ENCODE assay signal across 8 cellular contexts in the genomic region with DNA sequence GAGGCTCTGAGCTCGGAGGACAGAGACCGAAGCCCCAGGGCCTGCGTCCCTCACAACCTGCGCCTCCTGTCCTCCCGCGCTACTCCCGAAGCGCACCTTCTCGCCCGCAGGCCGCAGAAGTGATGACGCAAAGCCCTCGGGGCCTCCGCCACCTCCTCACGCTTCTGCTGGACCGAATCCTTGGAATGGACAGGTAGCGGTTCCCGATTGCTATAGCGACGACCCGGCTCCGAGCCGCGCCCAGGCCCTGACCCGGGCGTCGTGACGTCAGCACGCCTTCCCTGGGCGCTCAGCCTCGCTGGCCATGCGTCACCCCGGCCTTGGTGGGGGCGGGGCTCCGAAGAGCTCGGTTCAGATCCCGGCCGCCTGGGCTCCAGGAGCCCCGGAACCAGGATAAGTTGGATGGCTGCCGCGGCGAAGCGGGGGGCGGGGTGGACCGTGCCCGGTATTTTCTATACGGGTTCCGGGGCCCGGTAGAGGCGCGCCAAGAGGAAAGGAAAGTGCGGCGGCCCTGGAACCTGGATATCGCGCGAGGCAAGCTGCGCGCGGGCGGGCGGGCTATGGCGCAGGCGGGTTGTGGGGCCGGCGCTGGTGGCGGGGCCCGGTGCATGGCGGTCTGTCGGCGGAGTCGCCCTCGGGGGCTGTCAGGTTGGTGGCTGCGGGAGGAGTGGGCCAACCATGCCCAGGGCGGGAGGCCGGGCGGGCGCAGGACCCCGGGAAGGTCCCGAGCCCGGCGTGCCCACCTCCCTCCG. TPM values are rescaled to one million over a fixed set of nuclear protein-coding genes. Genes with fewer than 3 reads are reported as not detected.
DNase-seq lines count a peak whose midpoint lies in the region; ATAC-seq lines count a peak whose summit lies in the region.

A gene (plus strand): TSS at position 542 of the 752 bp plus-strand sequence. CDS start 21,417 bp downstream, outside the sequence.

- no peaks in the 10 kb centered on the region for H3K27me3 Mint-ChIP-seq in CD4-positive, alpha-beta memory T cell

- peaks cover 0 to 2% (median 0%) of the 10 kb centered on the region in 8 donors for H3K9me3 Mint-ChIP-seq in CD4-positive, alpha-beta memory T cell

- peak within 1 kb of the TSS; percentile 92 for H3K27ac ChIP-seq in CD4-positive, alpha-beta memory T cell (ENCODE audit: low read depth, low read length)

- no peaks in the 10 kb centered on the region for H3K36me3 ChIP-seq in CD4-positive, alpha-beta memory T cell (ENCODE audit: insufficient read depth, low read length)

- DNase-seq in CD4-positive, alpha-beta memory T cell: peak; percentile 93 to 95 (median 94)
- DNase-seq in HS-27A (ENCODE audit: low read depth): peak; percentile 94
- peak; percentile 35 for DNase-seq in NK-92 (lab: John Stamatoyannopoulos, UW; ENCODE audit: unreplicated experiment)
- DNase-seq in activated CD8-positive, alpha-beta memory T cell treated with anti-CD3 and anti-CD28 coated beads for 1 hour (ENCODE audit: extremely low read depth in 1 of 2, low read depth in 1 of 2): peak; percentile 83 to 87
- peak; percentile 90 for DNase-seq in effector CD4-positive, alpha-beta T cell
- peak; percentile 95 to 97 for DNase-seq in lung microvascular endothelial cell (ENCODE audit: low read depth in 2 of 2)
- DNase-seq in stimulated activated CD4-positive, alpha-beta T cell treated with anti-CD3 and anti-CD28 coated beads, TNF-alpha, amount 100 ng/mL, for 48 hours (ENCODE audit: low read depth in 3 of 3): peak; percentile 84 to 94 (median 90)

- peak; percentile 89 for ATAC-seq in GM19463 (IDR thresholded peaks at IDR 0.05; ENCODE audit: unreplicated experiment)

- intact Hi-C loops in CD4-positive, alpha-beta memory T cell (cut with micrococcal nuclease): loop anchor here (10.0 kb wide), 1 partner anchor 375 kb away; a partner anchor contains a TSS

- H3K4me3 ChIP-seq in CD4-positive, alpha-beta memory T cell (ENCODE audit: low read length in 2 of 2): peak within 1 kb of the TSS; percentile 76 to 94

- peak within 1 kb of the TSS; percentile 95 to 100 (median 98) for H3K4me3 Mint-ChIP-seq in CD4-positive, alpha-beta memory T cell

- POLR2A ChIA-PET in CD4-positive, alpha-beta memory T cell (lab: Charles Lee; ENCODE audit: partially characterized antibody): interaction anchor here (0.7 to 1.9 kb wide), 15 partner anchors 9 to 1023 kb away, joined by 3 to 13 read pairs (median 4); a partner anchor contains a TSS

- CTCF ChIA-PET in CD4-positive, alpha-beta memory T cell (lab: Charles Lee; ENCODE audit: partially characterized antibody): interaction anchor here (0.9 to 3.6 kb wide), 6 partner anchors 9 to 433 kb away, joined by 3 to 29 read pairs (median 4); a partner anchor contains a TSS

- peaks cover 37 to 57% (median 48%) of the 10 kb centered on the region in 4 donors for H3K4me1 Mint-ChIP-seq in CD4-positive, alpha-beta memory T cell

- no peaks in the 10 kb centered on the region for H3K27me3 ChIP-seq in CD4-positive, alpha-beta memory T cell (ENCODE audit: insufficient read depth, low read length)

- H3K4me1 ChIP-seq in CD4-positive, alpha-beta memory T cell (ENCODE audit: insufficient read depth, low read length): peaks cover 54% of the 10 kb centered on the region

- peaks cover 0 to 12% of the 10 kb centered on the region in 2 donors for H3K36me3 Mint-ChIP-seq in CD4-positive, alpha-beta memory T cell

- H3K9me3 ChIP-seq in CD4-positive, alpha-beta memory T cell (ENCODE audit: control insufficient read depth in 1 of 2, low read length in 2 of 2): no peaks in the 10 kb centered on the region

- peak within 1 kb of the TSS; percentile 94 to 100 (median 99) for H3K27ac Mint-ChIP-seq in CD4-positive, alpha-beta memory T cell

RNA-seq across cellular contexts. Expression of the gene that starts here (rescaled TPM):
- 100 to 1,000 TPM in 1 of 2 experiments, 10 to 100 TPM in 1; 97.5 to 106 TPM for total RNA-seq in CD4-positive, alpha-beta memory T cell
- polyA plus RNA-seq in CD4-positive, alpha-beta memory T cell: 10 to 100 TPM; 26.3 to 31.5 TPM
- 15.9 and 21.0 TPM in 2 replicates for total RNA-seq in lung microvascular endothelial cell

Comparison
In these comparisons a context has a peak if more than half of its experiments do, and no peak if none do; other contexts are left out.
1. Peak in every context shown above with its lines: DNase-seq, ATAC-seq, H3K4me3 ChIP-seq and H3K27ac ChIP-seq.
2. DNase-seq: peak in every context shown above with its lines; median percentile 96 in lung microvascular endothelial cell; 94 in CD4-positive, alpha-beta memory T cell; 94 in HS-27A; 90 in effector CD4-positive, alpha-beta T cell; 90 in stimulated activated CD4-positive, alpha-beta T cell treated with anti-CD3 and anti-CD28 coated beads, TNF-alpha, amount 100 ng/mL, for 48 hours; 85 in activated CD8-positive, alpha-beta memory T cell treated with anti-CD3 and anti-CD28 coated beads for 1 hour; 35 in NK-92.